Comparison of ENCODE assay signal across 20 cellular contexts in genomic region chr20:13243826-13244376, GRCh38. TPM values are rescaled to one million over a fixed set of nuclear protein-coding genes. Genes with fewer than 3 reads are reported as not detected.
A peak's percentile ranks its signal among the peaks of the same experiment; 100 is the strongest.
DNase-seq lines count a peak whose midpoint lies in the region; ATAC-seq and TF ChIP-seq lines count a peak whose summit lies in the region.
"Had no signal": no experiment of that assay in that cellular context is flagged by ENCODE, and none has a peak within 500 bp of the region (broad histone marks: within the 10 kb centered on the region; RNA-seq: fewer than 3 reads in every experiment).

No MANE protein-coding gene starts in this region.

- H3K4me2 ChIP-seq in PC-3 (ENCODE audit: low read length): peak overlapping the region; percentile 33
- H3K4me2 ChIP-seq: BLaER1 had no signal

- H2AFZ ChIP-seq in PC-3 (ENCODE audit: low read length): no peak overlapping the region

- no peak overlapping the region for H3K9ac ChIP-seq in PC-3 (ENCODE audit: low read length)
- H3K9ac ChIP-seq: BLaER1 had no signal

- no peaks in the 10 kb centered on the region for H3K9me2 ChIP-seq in PC-3 (replicated peaks; ENCODE audit: low read length)

- H3K4me3 ChIP-seq in PC-3 (ENCODE audit: low read length) (no peak overlapping the region), lung (no peak overlapping the region), esophagus squamous epithelium (no peak overlapping the region)
- H3K4me3 ChIP-seq: BLaER1, MG63, ovary, spleen, transverse colon had no signal

- TF ChIP-seq CTCF in PC-3 (conservative IDR thresholded peaks at IDR 0.05; ENCODE audit: low read depth, low read length) (no peak), lung (IDR thresholded peaks at IDR 0.05; ENCODE audit: control extremely low read depth, extremely low read depth) (no peak), esophagus squamous epithelium (IDR thresholded peaks at IDR 0.05) (no peak)

- H4K20me1 ChIP-seq in PC-3 (ENCODE audit: low read length): no peaks in the 10 kb centered on the region
- H4K20me1 ChIP-seq: BLaER1 had no signal

- H3F3A ChIP-seq in PC-3 (ENCODE audit: low read length, unreplicated experiment): no peaks in the 10 kb centered on the region

- H3K4me1 ChIP-seq in PC-3 (ENCODE audit: insufficient read depth, low read length) (peaks cover 49% of the 10 kb centered on the region), lung (ENCODE audit: control insufficient read depth in 2 of 2, insufficient read depth in 2 of 2, low read length in 2 of 2) (peaks cover 0 to 4% of the 10 kb centered on the region in 2 donors), esophagus squamous epithelium (peaks cover 0 to 9% (median 0%) of the 10 kb centered on the region in 3 donors)
- H3K4me1 ChIP-seq: transverse colon had no signal

- peak overlapping the region; percentile 26; the same call in 1 of the 2 replicates for H3K27ac ChIP-seq in PC-3 (ENCODE audit: low read length)
- no peak overlapping the region for H3K27ac ChIP-seq in lung (ENCODE audit: low read depth in 1 of 2, low read length in 1 of 2)
- H3K27ac ChIP-seq in esophagus squamous epithelium: no peak overlapping the region
- H3K27ac ChIP-seq: BLaER1, ovary, spleen, transverse colon had no signal

- H3K27me3 ChIP-seq in PC-3 (ENCODE audit: low read length): no peaks in the 10 kb centered on the region; the same call in 1 of the 2 replicates
- H3K27me3 ChIP-seq in lung (ENCODE audit: control insufficient read depth, insufficient read depth): no peaks in the 10 kb centered on the region
- H3K27me3 ChIP-seq in esophagus squamous epithelium: no peaks in the 10 kb centered on the region
- H3K27me3 ChIP-seq: BLaER1, ovary, spleen, transverse colon had no signal

- no peaks in the 10 kb centered on the region for H3K79me2 ChIP-seq in PC-3 (ENCODE audit: low read length)

- POLR2A ChIA-PET in PC-3 (lab: Charles Lee; ENCODE audit: unreplicated experiment): no interaction called here

- CTCF ChIA-PET in PC-3 (lab: Charles Lee): no interaction called here

- ATAC-seq in PC-3 (peak; percentile 83), esophagus mucosa (peak; percentile 67), lung (ENCODE audit: insufficient read depth, low FRiP score) (peak; percentile 34), HG02970 (IDR thresholded peaks at IDR 0.05; ENCODE audit: low FRiP score, unreplicated experiment) (no peak)
- ATAC-seq: Panc1; stimulated activated naive B cell treated with anti-CD40 and anti-IgM and Interleukin-4, amounts not matched to agents 10 μg/mL and 1 μg/mL and 100 μg/mL, for 72 hours had no signal

- WGBS in lung, 2 donors: 85 to 89% methylated on average over 2 of the region's 2 CpGs
- 72 to 81% methylated on average over 2 of the region's 2 CpGs for WGBS in esophagus squamous epithelium, 2 donors

- no peak for TF ChIP-seq POLR2A in esophagus squamous epithelium (IDR thresholded peaks at IDR 0.05)

- H3K9me3 ChIP-seq in PC-3 (ENCODE audit: low read length) (no peaks in the 10 kb centered on the region), lung (ENCODE audit: control insufficient read depth in 2 of 2, insufficient read depth in 1 of 2, low read length in 1 of 2) (no peaks in the 10 kb centered on the region), esophagus squamous epithelium (no peaks in the 10 kb centered on the region)
- H3K9me3 ChIP-seq: BLaER1, MG63, ovary, spleen, transverse colon had no signal

- no peaks in the 10 kb centered on the region for H3K36me3 ChIP-seq in PC-3 (ENCODE audit: low read depth, low read length)
- no peaks in the 10 kb centered on the region for H3K36me3 ChIP-seq in lung (ENCODE audit: control insufficient read depth in 2 of 2, insufficient read depth in 2 of 2, low read length in 2 of 2)
- no peaks in the 10 kb centered on the region for H3K36me3 ChIP-seq in esophagus squamous epithelium
- H3K36me3 ChIP-seq: BLaER1, MG63, ovary, spleen, transverse colon had no signal

- no TSS peak for BruUV-seq in PC-3 (replicated peaks; lab: Mats Ljungman, UMichigan)

- intact Hi-C loops in PC-3 (cut with micrococcal nuclease) (loop anchor here (10.0 kb wide), 1 partner anchor 541 kb away; the partner anchor contains the start of genes ESF1 and NDUFAF5), esophagus squamous epithelium (cut with DNase I) (no loop called here)

- DNase-seq in DMS53 treated with DMSO at 0.1 percent for 48 hours (lab: John Stamatoyannopoulos, UW; ENCODE audit: unreplicated experiment) (peak; percentile 33), PC-3 (peak; percentile 90), lung (ENCODE audit: low spot score) (no peak), T1000 (lab: John Stamatoyannopoulos, UW) (no peak), esophagus squamous epithelium (lab: John Stamatoyannopoulos, UW) (no peak), foreskin melanocyte (no peak)
- DNase-seq: activated effector memory CD4-positive, alpha-beta T cell treated with Interleukin-2 at 50 U/mL for 16 hours; DMS153; MG63; NCI-H1694 treated with DMSO at 0.1 percent for 48 hours; NCI-H524; ovary; spleen; stimulated activated naive B cell treated with anti-CD40 and anti-IgM and Interleukin-4, amounts not matched to agents 10 μg/mL and 1 μg/mL and 100 μg/mL, for 72 hours; T-helper 1 cell; transverse colon had no signal

RNA-seq across cellular contexts. Expression of gene ISM1, which starts 22.8 kb away (rescaled TPM):
- total RNA-seq in PC-3 (2014; rRNA removed): not detected in 2 replicates
- 1.7 TPM for total RNA-seq in esophagus mucosa
- total RNA-seq in lung: 10 to 100 TPM in 1 of 2 donors, 1 to 10 TPM in 1; 3.4 to 13.6 TPM
- 1 to 10 TPM; 1.6 to 2.3 TPM for polyA plus RNA-seq in lung
- 10 to 100 TPM in 1 of 4 donors, 1 to 10 TPM in 3; 2.3 to 17.5 (median 4.4) TPM for total RNA-seq in esophagus squamous epithelium

Comparison
In these comparisons a context has a peak if more than half of its experiments do, and no peak if none do; other contexts are left out.
1. DNase-seq: peak in DMS53 treated with DMSO at 0.1 percent for 48 hours (single experiment) and PC-3 (single experiment); none in lung (single experiment), T1000 (single experiment), esophagus squamous epithelium (single experiment) and foreskin melanocyte (single experiment).